Comparison of ENCODE assay signal across 18 cellular contexts in the genomic region with DNA sequence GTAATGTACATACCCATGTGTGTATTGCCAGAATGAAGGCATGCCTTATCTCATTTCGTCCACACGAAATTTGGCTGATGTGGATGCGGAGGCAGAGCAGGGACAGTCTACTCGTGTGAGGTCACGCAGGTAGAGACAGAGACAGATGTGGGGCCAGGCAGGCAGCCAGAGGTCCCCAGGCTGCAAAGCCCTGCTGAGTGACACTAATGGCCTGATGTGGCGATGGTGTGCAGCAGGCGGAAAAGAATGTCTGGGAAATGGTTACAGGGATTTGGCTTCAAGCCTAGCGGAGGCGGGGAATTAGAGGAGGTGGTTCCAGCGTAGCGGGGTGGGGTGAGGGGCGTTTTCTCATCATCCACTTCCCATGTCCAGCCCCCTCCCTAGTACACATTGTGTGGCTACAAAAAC. TPM values are rescaled to one million over a fixed set of nuclear protein-coding genes. Genes with fewer than 3 reads are reported as not detected.
DNase-seq lines count a peak whose midpoint lies in the region; ATAC-seq, FAIRE-seq and TF ChIP-seq lines count a peak whose summit lies in the region.
"Had no signal": no experiment of that assay in that cellular context is flagged by ENCODE, and none has a peak within 500 bp of the region (broad histone marks: within the 10 kb centered on the region; RNA-seq: fewer than 3 reads in every experiment).

No MANE protein-coding gene starts in this region.

- H3K9ac ChIP-seq in kidney (ENCODE audit: low read length in 2 of 2) = no peak overlapping the region
- H3K9ac ChIP-seq: GM23248 had no signal

- TF ChIP-seq CTCF in kidney (IDR thresholded peaks at IDR 0.05; ENCODE audit: borderline replicate concordance, extremely low read depth, insufficient read depth) = no peak
- TF ChIP-seq CTCF in transverse colon (IDR thresholded peaks at IDR 0.05) = no peak

- peaks cover 16% of the 10 kb centered on the region for H3K27me3 ChIP-seq in transverse colon

- 38% methylated on average over 12 of the region's 12 CpGs; no CpG with 5 or more reads in 1 of the 2 donors for WGBS in transverse colon (ENCODE audit: low coverage in 1 of 2), 2 donors

- H3K36me3 ChIP-seq in kidney (ENCODE audit: control insufficient read depth in 1 of 2, insufficient read depth in 2 of 2, low read length in 2 of 2) (no peaks in the 10 kb centered on the region), transverse colon (no peaks in the 10 kb centered on the region)

- H3K9me3 ChIP-seq in kidney (ENCODE audit: control insufficient read depth in 1 of 2, low read length in 2 of 2) (no peaks in the 10 kb centered on the region), transverse colon (no peaks in the 10 kb centered on the region)
- H3K9me3 ChIP-seq: A549 had no signal

- DNase-seq in NCI-H2107 (lab: John Stamatoyannopoulos, UW) (peak; percentile 9), NCI-H2107 treated with DMSO at 0.1 percent for 48 hours (lab: John Stamatoyannopoulos, UW; ENCODE audit: unreplicated experiment) (no peak), NCI-H446 (lab: John Stamatoyannopoulos, UW) (peak; percentile 13 to 42), kidney (peak; percentile 77), transverse colon (peak; percentile 67), NCI-H82 treated with DMSO at 0.1 percent for 48 hours (lab: John Stamatoyannopoulos, UW; ENCODE audit: unreplicated experiment) (no peak)
- DNase-seq: activated CD4-positive, CD25-positive, alpha-beta regulatory T cell; activated naive CD8-positive, alpha-beta T cell treated with anti-CD3 and anti-CD28 coated beads for 36 hours; caudate nucleus; GM23248; naive thymus-derived CD4-positive, alpha-beta T cell; NCI-H2081 treated with DMSO at 0.1 percent for 48 hours; stimulated activated naive CD4-positive, alpha-beta T cell treated with Interleukin-2 at 50 U/mL for 16 hours; SW 1271 had no signal

- intact Hi-C loops in kidney (cut with DNase I) = no loop called here
- intact Hi-C loops in transverse colon (cut with DNase I; ENCODE audit: low total_unique reads) = no loop called here

- H3K4me3 ChIP-seq in kidney (ENCODE audit: low read length in 2 of 2) (no peak overlapping the region), transverse colon (no peak overlapping the region)
- H3K4me3 ChIP-seq: A549, GM23248 had no signal

- no peak for TF ChIP-seq EP300 in transverse colon (IDR thresholded peaks at IDR 0.05; ENCODE audit: low read depth)

- H3K4me1 ChIP-seq in kidney (ENCODE audit: control insufficient read depth in 1 of 2, insufficient read depth in 1 of 2, low read depth in 1 of 2, low read length in 2 of 2) = no peaks in the 10 kb centered on the region
- H3K4me1 ChIP-seq in transverse colon = peaks cover 0 to 29% (median 11%) of the 10 kb centered on the region in 4 donors
- H3K4me1 ChIP-seq: A549 had no signal

- H3K27ac ChIP-seq in kidney (ENCODE audit: low read depth in 2 of 2, low read length in 2 of 2) (no peak overlapping the region), transverse colon (peak overlapping the region in 3 of 4 donors; percentile 15 to 49 (median 38))
- H3K27ac ChIP-seq: A549, GM23248 had no signal

- ATAC-seq in activated CD4-positive, CD25-positive, alpha-beta regulatory T cell treated with anti-CD3 and anti-CD28 coated beads, Interleukin-2, amount 50 U/mL, for 24 hours = no peak
- ATAC-seq in HG02938 (IDR thresholded peaks at IDR 0.05; ENCODE audit: unreplicated experiment) = no peak
- ATAC-seq: A549; naive thymus-derived CD4-positive, alpha-beta T cell had no signal

- no peak for TF ChIP-seq POLR2A in transverse colon (IDR thresholded peaks at IDR 0.05)

- FAIRE-seq in kidney (lab: Jason Lieb, UNC) = no peak
- FAIRE-seq: A549 had no signal

- in situ Hi-C loops in transverse colon (cut with MboI; ENCODE audit: low pct_ligation_motif_present in 1 of 4, low pct_unique_long_range_greater_than_20kb in 1 of 4, low sequenced_read_pairs in 3 of 4) = loop anchor here in 1 of 4 donors (25.0 kb wide), 1 partner anchor 95 kb away; no protein-coding TSS in a partner anchor

RNA-seq across cellular contexts. Expression of a gene that starts 4.2 kb away (rescaled TPM):
- total RNA-seq in kidney (not detected), transverse colon (not detected)
- polyA plus RNA-seq in kidney (ENCODE audit: insufficient read depth, low read depth, low replicate concordance) = not detected
- total RNA-seq: activated naive CD8-positive, alpha-beta T cell treated with anti-CD3 and anti-CD28 coated beads for 36 hours; GM23248; LHCN-M2; naive thymus-derived CD4-positive, alpha-beta T cell had no signal
- polyA plus RNA-seq: A549; GM23248; naive thymus-derived CD4-positive, alpha-beta T cell had no signal

RNA-seq across cellular contexts. Expression of a gene that starts 36.1 kb away (rescaled TPM):
- total RNA-seq in kidney = 81.4 TPM
- polyA plus RNA-seq in kidney (ENCODE audit: insufficient read depth, low read depth, low replicate concordance) = 23.9 TPM
- total RNA-seq in transverse colon = 100 to 1,000 TPM; 321 to 814 (median 393) TPM
- total RNA-seq: activated naive CD8-positive, alpha-beta T cell treated with anti-CD3 and anti-CD28 coated beads for 36 hours; GM23248; LHCN-M2; naive thymus-derived CD4-positive, alpha-beta T cell had no signal
- polyA plus RNA-seq: GM23248; naive thymus-derived CD4-positive, alpha-beta T cell had no signal

Comparison
In these comparisons a context has a peak if more than half of its experiments do, and no peak if none do; other contexts are left out.
1. DNase-seq: peak in NCI-H2107 (single experiment), NCI-H446 (2 of 2), kidney (single experiment) and transverse colon (single experiment); none in NCI-H2107 treated with DMSO at 0.1 percent for 48 hours (single experiment) and NCI-H82 treated with DMSO at 0.1 percent for 48 hours (single experiment).
2. H3K27ac ChIP-seq: peak in transverse colon (3 of 4); none in kidney (0 of 2).